1 cellular context compared by ENCODE assay signal in the genomic region with DNA sequence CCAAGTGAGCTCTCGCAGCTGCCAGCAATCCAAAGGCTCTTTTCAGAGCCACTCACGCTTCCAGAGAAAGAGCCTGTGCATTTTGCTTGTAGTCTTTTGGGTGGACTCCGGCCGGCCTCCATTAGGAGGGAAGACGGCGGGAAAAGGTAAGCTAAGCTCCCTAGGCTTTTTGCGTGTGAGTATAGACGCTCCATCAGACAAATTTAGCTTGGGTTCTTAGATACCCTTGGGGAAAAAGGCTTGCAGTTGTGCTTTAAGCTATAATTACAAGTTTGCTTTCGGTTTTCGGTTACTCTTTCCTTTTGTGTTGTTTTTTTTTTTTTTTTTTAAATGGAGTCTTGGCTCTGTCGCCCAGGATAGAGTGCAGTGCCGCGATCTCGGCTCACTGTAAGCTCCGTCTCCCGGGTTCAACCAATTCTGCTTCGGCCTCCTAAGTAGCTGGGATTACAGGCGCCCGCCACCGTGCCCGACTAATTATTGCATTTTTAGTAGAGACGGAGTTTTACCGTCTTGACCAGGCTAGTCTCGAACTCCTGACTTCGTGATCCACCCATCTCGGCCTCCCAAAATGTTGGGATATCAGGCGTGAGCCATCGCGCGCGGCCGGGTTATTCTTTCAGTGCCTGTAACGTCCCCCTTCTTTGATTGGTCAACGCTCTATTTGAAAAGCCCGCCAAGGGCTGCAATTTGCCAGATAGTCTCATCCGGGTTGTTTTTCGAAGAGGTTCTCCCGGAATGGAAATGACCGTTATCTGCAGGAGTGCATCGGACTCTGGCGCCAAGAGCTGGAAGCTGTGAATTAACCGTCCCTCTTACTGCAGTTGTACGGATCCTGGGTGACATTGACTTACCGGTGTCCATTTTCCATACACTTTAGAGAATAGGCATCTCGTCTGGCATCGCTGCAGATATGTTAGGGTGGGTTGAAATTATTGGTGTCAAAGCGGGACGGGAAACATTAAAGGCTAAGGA.
A peak's percentile ranks its signal among the peaks of the same experiment; 100 is the strongest.
TF ChIP-seq lines count a peak whose summit lies in the region.

No MANE protein-coding gene starts in this region.

TF ChIP-seq in WTC11, 78 proteins besides CTCF, POLR2A, EP300 and RAD21 (continued from another document):
- TF ChIP-seq MAX (CRISPR knock-in tag; IDR thresholded peaks at IDR 0.05) (no peak), ZNF423 (CRISPR knock-in tag; IDR thresholded peaks at IDR 0.05) (no peak), IRF1 (CRISPR knock-in tag; IDR thresholded peaks at IDR 0.05) (no peak), MXD4 (CRISPR knock-in tag; IDR thresholded peaks at IDR 0.05; ENCODE audit: borderline replicate concordance) (no peak), ZNF232 (CRISPR knock-in tag; IDR thresholded peaks at IDR 0.05) (no peak), NR3C1 (CRISPR knock-in tag; conservative IDR thresholded peaks at IDR 0.05; ENCODE audit: low read depth) (no peak), IRF2 (CRISPR knock-in tag; IDR thresholded peaks at IDR 0.05; ENCODE audit: borderline replicate concordance, low read depth) (no peak), PRRX2 (CRISPR knock-in tag; IDR thresholded peaks at IDR 0.05) (no peak; the same call in 1 of the 2 replicates), USF1 (CRISPR knock-in tag; IDR thresholded peaks at IDR 0.05) (no peak), CREM (CRISPR knock-in tag; IDR thresholded peaks at IDR 0.05) (no peak)
- TF ChIP-seq, protein P1, sequence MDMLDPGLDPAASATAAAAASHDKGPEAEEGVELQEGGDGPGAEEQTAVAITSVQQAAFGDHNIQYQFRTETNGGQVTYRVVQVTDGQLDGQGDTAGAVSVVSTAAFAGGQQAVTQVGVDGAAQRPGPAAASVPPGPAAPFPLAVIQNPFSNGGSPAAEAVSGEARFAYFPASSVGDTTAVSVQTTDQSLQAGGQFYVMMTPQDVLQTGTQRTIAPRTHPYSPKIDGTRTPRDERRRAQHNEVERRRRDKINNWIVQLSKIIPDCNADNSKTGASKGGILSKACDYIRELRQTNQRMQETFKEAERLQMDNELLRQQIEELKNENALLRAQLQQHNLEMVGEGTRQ (CRISPR knock-in tag; IDR thresholded peaks at IDR 0.05): no peak
- TF ChIP-seq, protein P2, sequence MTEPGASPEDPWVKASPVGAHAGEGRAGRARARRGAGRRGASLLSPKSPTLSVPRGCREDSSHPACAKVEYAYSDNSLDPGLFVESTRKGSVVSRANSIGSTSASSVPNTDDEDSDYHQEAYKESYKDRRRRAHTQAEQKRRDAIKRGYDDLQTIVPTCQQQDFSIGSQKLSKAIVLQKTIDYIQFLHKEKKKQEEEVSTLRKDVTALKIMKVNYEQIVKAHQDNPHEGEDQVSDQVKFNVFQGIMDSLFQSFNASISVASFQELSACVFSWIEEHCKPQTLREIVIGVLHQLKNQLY (CRISPR knock-in tag; IDR thresholded peaks at IDR 0.05): no peak
- TF ChIP-seq, protein P3, sequence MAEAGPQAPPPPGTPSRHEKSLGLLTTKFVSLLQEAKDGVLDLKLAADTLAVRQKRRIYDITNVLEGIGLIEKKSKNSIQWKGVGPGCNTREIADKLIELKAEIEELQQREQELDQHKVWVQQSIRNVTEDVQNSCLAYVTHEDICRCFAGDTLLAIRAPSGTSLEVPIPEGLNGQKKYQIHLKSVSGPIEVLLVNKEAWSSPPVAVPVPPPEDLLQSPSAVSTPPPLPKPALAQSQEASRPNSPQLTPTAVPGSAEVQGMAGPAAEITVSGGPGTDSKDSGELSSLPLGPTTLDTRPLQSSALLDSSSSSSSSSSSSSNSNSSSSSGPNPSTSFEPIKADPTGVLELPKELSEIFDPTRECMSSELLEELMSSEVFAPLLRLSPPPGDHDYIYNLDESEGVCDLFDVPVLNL (CRISPR knock-in tag; IDR thresholded peaks at IDR 0.05; ENCODE audit: borderline replicate concordance, low read depth): peak; percentile 95
